In the genomic region with DNA sequence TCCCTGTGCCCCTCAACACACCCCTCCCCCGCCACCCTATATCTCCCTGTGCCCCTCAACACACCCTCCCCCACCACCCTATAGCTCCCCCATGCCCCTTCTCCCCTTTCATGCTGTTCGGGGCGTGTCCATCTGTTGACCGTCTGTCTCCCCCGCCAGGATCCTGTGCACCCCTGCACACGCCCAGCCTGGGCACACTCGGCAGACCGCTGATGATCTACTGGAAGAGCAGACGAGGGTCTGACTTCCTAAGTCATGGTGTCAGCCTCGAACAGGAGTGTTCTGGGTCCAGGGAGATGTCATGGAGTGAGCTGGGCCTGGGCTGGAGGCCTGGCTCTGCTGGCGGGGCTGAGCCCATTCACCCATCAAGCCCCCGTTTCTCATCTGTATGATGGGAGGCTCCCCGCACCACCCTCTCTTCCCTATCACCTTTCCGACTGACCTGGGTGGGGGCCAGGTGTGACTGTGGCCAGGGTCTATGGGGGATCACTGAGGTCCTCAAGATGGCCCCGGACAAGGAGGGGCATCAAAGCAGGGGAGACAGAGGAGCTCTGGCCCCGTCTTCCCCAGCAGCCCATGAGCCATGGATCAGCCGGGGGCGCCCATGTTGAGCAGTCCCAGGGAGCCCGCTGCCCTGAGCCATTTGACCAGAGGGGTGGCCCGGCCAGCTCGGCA, we compare ENCODE assay signal across 1 cellular context.
A peak's percentile ranks its signal among the peaks of the same experiment; 100 is the strongest.
TF ChIP-seq lines count a peak whose summit lies in the region.

No MANE protein-coding gene starts in this region.

TF ChIP-seq in K562, 482 proteins besides CTCF, POLR2A, EP300 and RAD21 (continued from another document and continues in another):
- TF ChIP-seq, protein P1, sequence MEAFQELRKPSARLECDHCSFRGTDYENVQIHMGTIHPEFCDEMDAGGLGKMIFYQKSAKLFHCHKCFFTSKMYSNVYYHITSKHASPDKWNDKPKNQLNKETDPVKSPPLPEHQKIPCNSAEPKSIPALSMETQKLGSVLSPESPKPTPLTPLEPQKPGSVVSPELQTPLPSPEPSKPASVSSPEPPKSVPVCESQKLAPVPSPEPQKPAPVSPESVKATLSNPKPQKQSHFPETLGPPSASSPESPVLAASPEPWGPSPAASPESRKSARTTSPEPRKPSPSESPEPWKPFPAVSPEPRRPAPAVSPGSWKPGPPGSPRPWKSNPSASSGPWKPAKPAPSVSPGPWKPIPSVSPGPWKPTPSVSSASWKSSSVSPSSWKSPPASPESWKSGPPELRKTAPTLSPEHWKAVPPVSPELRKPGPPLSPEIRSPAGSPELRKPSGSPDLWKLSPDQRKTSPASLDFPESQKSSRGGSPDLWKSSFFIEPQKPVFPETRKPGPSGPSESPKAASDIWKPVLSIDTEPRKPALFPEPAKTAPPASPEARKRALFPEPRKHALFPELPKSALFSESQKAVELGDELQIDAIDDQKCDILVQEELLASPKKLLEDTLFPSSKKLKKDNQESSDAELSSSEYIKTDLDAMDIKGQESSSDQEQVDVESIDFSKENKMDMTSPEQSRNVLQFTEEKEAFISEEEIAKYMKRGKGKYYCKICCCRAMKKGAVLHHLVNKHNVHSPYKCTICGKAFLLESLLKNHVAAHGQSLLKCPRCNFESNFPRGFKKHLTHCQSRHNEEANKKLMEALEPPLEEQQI (IDR thresholded peaks at IDR 0.05) = no peak
- TF ChIP-seq, protein P2, sequence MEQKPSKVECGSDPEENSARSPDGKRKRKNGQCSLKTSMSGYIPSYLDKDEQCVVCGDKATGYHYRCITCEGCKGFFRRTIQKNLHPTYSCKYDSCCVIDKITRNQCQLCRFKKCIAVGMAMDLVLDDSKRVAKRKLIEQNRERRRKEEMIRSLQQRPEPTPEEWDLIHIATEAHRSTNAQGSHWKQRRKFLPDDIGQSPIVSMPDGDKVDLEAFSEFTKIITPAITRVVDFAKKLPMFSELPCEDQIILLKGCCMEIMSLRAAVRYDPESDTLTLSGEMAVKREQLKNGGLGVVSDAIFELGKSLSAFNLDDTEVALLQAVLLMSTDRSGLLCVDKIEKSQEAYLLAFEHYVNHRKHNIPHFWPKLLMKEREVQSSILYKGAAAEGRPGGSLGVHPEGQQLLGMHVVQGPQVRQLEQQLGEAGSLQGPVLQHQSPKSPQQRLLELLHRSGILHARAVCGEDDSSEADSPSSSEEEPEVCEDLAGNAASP (IDR thresholded peaks at IDR 0.05) = no peak
- TF ChIP-seq POLR2AphosphoS5 (IDR thresholded peaks at IDR 0.05; ENCODE audit: control insufficient read depth, insufficient read depth, low read depth, low read length) (no peak), MECOM (CRISPR knock-in tag; IDR thresholded peaks at IDR 0.05) (no peak), ELF1 (tag; IDR thresholded peaks at IDR 0.05) (no peak), SMC3 (conservative IDR thresholded peaks at IDR 0.05; ENCODE audit: insufficient read depth, low read depth, low read length) (0 out of 2 replicates have a peak, but pooled peaks have one; percentile 2), MYC (IDR thresholded peaks at IDR 0.05; ENCODE audit: low read depth, low read length) (no peak), MYC (CRISPR knock-in tag; IDR thresholded peaks at IDR 0.05; ENCODE audit: borderline replicate concordance, low read depth) (peak; percentile 91; the same call in 1 of the 2 replicates), MTA1 (IDR thresholded peaks at IDR 0.05; ENCODE audit: borderline replicate concordance) (no peak), ASH1L (IDR thresholded peaks at IDR 0.05; ENCODE audit: borderline replicate concordance, low read depth, partially characterized antibody) (no peak), ZNF444 (CRISPR knock-in tag; IDR thresholded peaks at IDR 0.05) (no peak), ZNF583 (CRISPR knock-in tag; IDR thresholded peaks at IDR 0.05) (no peak), SOX6 (IDR thresholded peaks at IDR 0.05) (no peak), CBFA2T3 (IDR thresholded peaks at IDR 0.05) (no peak), ATF7 (IDR thresholded peaks at IDR 0.05) (no peak), HDAC1 (IDR thresholded peaks at IDR 0.05) (no peak), GABPB2 (CRISPR knock-in tag; conservative IDR thresholded peaks at IDR 0.05) (no peak), ZFPM2 (CRISPR knock-in tag; IDR thresholded peaks at IDR 0.05) (no peak), CBX1 (IDR thresholded peaks at IDR 0.05; ENCODE audit: low read depth) (no peak), HLTF (IDR thresholded peaks at IDR 0.05) (no peak), POU5F1 (IDR thresholded peaks at IDR 0.05; ENCODE audit: borderline replicate concordance, low read depth, low read length, partially characterized antibody) (no peak), SMAD1 (IDR thresholded peaks at IDR 0.05; ENCODE audit: low read depth, low read length, partially characterized antibody) (peak; percentile 16), SP2 (IDR thresholded peaks at IDR 0.05; ENCODE audit: extremely low read depth, low read depth, low read length, poor library complexity, severe bottlenecking) (no peak), SMARCA5 (IDR thresholded peaks at IDR 0.05) (peak; percentile 82; the same call in 1 of the 2 replicates), NR1H2 (CRISPR knock-in tag; IDR thresholded peaks at IDR 0.05) (no peak), RBM34 (IDR thresholded peaks at IDR 0.05; ENCODE audit: borderline replicate concordance, insufficient read depth, low read length) (no peak), STAT5B (CRISPR knock-in tag; IDR thresholded peaks at IDR 0.05) (no peak), ZNF124 (CRISPR knock-in tag; IDR thresholded peaks at IDR 0.05) (no peak), GABPB1 (CRISPR knock-in tag; IDR thresholded peaks at IDR 0.05) (no peak), FOXK2 (conservative IDR thresholded peaks at IDR 0.05 in 1 of 2, IDR thresholded peaks at IDR 0.05 in 1 of 2; ENCODE audit: low read depth in 2 of 2) (no peak)
- TF ChIP-seq, protein P3, sequence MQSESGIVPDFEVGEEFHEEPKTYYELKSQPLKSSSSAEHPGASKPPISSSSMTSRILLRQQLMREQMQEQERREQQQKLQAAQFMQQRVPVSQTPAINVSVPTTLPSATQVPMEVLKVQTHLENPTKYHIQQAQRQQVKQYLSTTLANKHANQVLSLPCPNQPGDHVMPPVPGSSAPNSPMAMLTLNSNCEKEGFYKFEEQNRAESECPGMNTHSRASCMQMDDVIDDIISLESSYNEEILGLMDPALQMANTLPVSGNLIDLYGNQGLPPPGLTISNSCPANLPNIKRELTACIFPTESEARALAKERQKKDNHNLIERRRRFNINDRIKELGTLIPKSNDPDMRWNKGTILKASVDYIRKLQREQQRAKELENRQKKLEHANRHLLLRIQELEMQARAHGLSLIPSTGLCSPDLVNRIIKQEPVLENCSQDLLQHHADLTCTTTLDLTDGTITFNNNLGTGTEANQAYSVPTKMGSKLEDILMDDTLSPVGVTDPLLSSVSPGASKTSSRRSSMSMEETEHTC (IDR thresholded peaks at IDR 0.05) = no peak
- TF ChIP-seq, protein P4, sequence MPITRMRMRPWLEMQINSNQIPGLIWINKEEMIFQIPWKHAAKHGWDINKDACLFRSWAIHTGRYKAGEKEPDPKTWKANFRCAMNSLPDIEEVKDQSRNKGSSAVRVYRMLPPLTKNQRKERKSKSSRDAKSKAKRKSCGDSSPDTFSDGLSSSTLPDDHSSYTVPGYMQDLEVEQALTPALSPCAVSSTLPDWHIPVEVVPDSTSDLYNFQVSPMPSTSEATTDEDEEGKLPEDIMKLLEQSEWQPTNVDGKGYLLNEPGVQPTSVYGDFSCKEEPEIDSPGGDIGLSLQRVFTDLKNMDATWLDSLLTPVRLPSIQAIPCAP (CRISPR knock-in tag; IDR thresholded peaks at IDR 0.05; ENCODE audit: borderline replicate concordance) = 0 out of 2 replicates have a peak, but pooled peaks have one; percentile 13
- TF ChIP-seq, protein P5, sequence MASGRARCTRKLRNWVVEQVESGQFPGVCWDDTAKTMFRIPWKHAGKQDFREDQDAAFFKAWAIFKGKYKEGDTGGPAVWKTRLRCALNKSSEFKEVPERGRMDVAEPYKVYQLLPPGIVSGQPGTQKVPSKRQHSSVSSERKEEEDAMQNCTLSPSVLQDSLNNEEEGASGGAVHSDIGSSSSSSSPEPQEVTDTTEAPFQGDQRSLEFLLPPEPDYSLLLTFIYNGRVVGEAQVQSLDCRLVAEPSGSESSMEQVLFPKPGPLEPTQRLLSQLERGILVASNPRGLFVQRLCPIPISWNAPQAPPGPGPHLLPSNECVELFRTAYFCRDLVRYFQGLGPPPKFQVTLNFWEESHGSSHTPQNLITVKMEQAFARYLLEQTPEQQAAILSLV (tag; IDR thresholded peaks at IDR 0.05) = no peak; the same call in 1 of the 2 replicates
- TF ChIP-seq, protein P6, sequence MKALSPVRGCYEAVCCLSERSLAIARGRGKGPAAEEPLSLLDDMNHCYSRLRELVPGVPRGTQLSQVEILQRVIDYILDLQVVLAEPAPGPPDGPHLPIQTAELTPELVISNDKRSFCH (CRISPR knock-in tag; IDR thresholded peaks at IDR 0.05) = no peak
- TF ChIP-seq, protein P6 (tag; IDR thresholded peaks at IDR 0.05) = no peak; the same call in 1 of the 2 replicates
- TF ChIP-seq, protein P7, sequence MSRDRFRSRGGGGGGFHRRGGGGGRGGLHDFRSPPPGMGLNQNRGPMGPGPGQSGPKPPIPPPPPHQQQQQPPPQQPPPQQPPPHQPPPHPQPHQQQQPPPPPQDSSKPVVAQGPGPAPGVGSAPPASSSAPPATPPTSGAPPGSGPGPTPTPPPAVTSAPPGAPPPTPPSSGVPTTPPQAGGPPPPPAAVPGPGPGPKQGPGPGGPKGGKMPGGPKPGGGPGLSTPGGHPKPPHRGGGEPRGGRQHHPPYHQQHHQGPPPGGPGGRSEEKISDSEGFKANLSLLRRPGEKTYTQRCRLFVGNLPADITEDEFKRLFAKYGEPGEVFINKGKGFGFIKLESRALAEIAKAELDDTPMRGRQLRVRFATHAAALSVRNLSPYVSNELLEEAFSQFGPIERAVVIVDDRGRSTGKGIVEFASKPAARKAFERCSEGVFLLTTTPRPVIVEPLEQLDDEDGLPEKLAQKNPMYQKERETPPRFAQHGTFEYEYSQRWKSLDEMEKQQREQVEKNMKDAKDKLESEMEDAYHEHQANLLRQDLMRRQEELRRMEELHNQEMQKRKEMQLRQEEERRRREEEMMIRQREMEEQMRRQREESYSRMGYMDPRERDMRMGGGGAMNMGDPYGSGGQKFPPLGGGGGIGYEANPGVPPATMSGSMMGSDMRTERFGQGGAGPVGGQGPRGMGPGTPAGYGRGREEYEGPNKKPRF (IDR thresholded peaks at IDR 0.05; ENCODE audit: low read depth, low read length) = no peak
- TF ChIP-seq, protein P8, sequence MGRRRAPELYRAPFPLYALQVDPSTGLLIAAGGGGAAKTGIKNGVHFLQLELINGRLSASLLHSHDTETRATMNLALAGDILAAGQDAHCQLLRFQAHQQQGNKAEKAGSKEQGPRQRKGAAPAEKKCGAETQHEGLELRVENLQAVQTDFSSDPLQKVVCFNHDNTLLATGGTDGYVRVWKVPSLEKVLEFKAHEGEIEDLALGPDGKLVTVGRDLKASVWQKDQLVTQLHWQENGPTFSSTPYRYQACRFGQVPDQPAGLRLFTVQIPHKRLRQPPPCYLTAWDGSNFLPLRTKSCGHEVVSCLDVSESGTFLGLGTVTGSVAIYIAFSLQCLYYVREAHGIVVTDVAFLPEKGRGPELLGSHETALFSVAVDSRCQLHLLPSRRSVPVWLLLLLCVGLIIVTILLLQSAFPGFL (CRISPR knock-in tag; IDR thresholded peaks at IDR 0.05) = no peak
